Comparison of ENCODE assay signal across 13 cellular contexts in genomic region chr14:94919896-94920295, GRCh38.
DNase-seq lines count a peak whose midpoint lies in the region; ATAC-seq and TF ChIP-seq lines count a peak whose summit lies in the region.
"Had no signal": no experiment of that assay in that cellular context is flagged by ENCODE, and none has a peak within 500 bp of the region (broad histone marks: within the 10 kb centered on the region; RNA-seq: fewer than 3 reads in every experiment).

No MANE protein-coding gene starts in this region.

- peaks cover 8% of the 10 kb centered on the region for H3K27me3 Mint-ChIP-seq in activated T-helper 17 cell treated with anti-CD3 and anti-CD28 coated beads, Interleukin-2, amount 50 U/mL, for 72 hours
- H3K27me3 Mint-ChIP-seq in CD8-positive, alpha-beta T cell (ENCODE audit: low read depth), result peaks cover 11% of the 10 kb centered on the region

- POLR2A ChIA-PET in CD8-positive, alpha-beta T cell (lab: Charles Lee), result no interaction called here

- no peaks in the 10 kb centered on the region for H3K4me1 ChIP-seq in CD8-positive, alpha-beta T cell (ENCODE audit: insufficient read depth, low read length)

- no peaks in the 10 kb centered on the region for H3K36me3 ChIP-seq in CD8-positive, alpha-beta T cell (ENCODE audit: insufficient read depth, low read length)

- no peak for TF ChIP-seq CTCF in coronary artery (IDR thresholded peaks at IDR 0.05)
- no peak for TF ChIP-seq CTCF in CD8-positive, alpha-beta T cell (IDR thresholded peaks at IDR 0.05)

- DNase-seq in coronary artery (ENCODE audit: low spot score) (peak; percentile 43), mesenteric fat pad (ENCODE audit: low spot score) (peak; percentile 39), posterior vena cava (ENCODE audit: low spot score) (peak; percentile 69)
- DNase-seq in CD8-positive, alpha-beta T cell, result no peak
- DNase-seq: C1 segment of cervical spinal cord; Caco-2; CD4-positive, alpha-beta memory T cell; DMS153; DND-41; GOT3; HCEC 1CT had no signal

- H3K4me1 Mint-ChIP-seq in activated T-helper 17 cell treated with anti-CD3 and anti-CD28 coated beads, Interleukin-2, amount 50 U/mL, for 72 hours, result no peaks in the 10 kb centered on the region
- no peaks in the 10 kb centered on the region for H3K4me1 Mint-ChIP-seq in CD8-positive, alpha-beta T cell (ENCODE audit: low read depth)
- H3K4me1 Mint-ChIP-seq: CD4-positive, alpha-beta memory T cell had no signal

- peaks cover 5% of the 10 kb centered on the region for H3K9me3 Mint-ChIP-seq in activated T-helper 17 cell treated with anti-CD3 and anti-CD28 coated beads, Interleukin-2, amount 50 U/mL, for 72 hours
- no peaks in the 10 kb centered on the region for H3K9me3 Mint-ChIP-seq in CD8-positive, alpha-beta T cell

- H3K4me3 ChIP-seq in coronary artery, result no peak overlapping the region
- H3K4me3 ChIP-seq in CD8-positive, alpha-beta T cell (ENCODE audit: low read depth, low read length), result no peak overlapping the region

- no peak overlapping the region for H3K27ac ChIP-seq in coronary artery
- no peak overlapping the region for H3K27ac ChIP-seq in CD8-positive, alpha-beta T cell (ENCODE audit: low read depth, low read length)

- ATAC-seq in activated T-helper 17 cell treated with anti-CD3 and anti-CD28 coated beads, Interleukin-2, amount 50 U/mL, for 72 hours (replicated peaks), result no peak
- no peak for ATAC-seq in HG02885 (IDR thresholded peaks at IDR 0.05; ENCODE audit: poor library complexity, unreplicated experiment)
- no peak for ATAC-seq in CD8-positive, alpha-beta T cell

- CTCF ChIA-PET in CD8-positive, alpha-beta T cell (lab: Charles Lee), result no interaction called here

- H3K27ac Mint-ChIP-seq in activated T-helper 17 cell treated with anti-CD3 and anti-CD28 coated beads, Interleukin-2, amount 50 U/mL, for 72 hours, result no peak overlapping the region
- no peak overlapping the region for H3K27ac Mint-ChIP-seq in CD8-positive, alpha-beta T cell
- H3K27ac Mint-ChIP-seq: CD4-positive, alpha-beta memory T cell had no signal

- no peak overlapping the region for H3K4me3 Mint-ChIP-seq in activated T-helper 17 cell treated with anti-CD3 and anti-CD28 coated beads, Interleukin-2, amount 50 U/mL, for 72 hours
- H3K4me3 Mint-ChIP-seq in CD8-positive, alpha-beta T cell, result no peak overlapping the region
- H3K4me3 Mint-ChIP-seq: CD4-positive, alpha-beta memory T cell had no signal

- intact Hi-C loops in posterior vena cava (cut with DNase I), result no loop called here
- intact Hi-C loops in CD8-positive, alpha-beta T cell (cut with DNase I, micrococcal nuclease), result no loop called here

- no peaks in the 10 kb centered on the region for H3K9me3 ChIP-seq in CD8-positive, alpha-beta T cell (ENCODE audit: low read length)
- H3K9me3 ChIP-seq: Caco-2 had no signal

- H3K27me3 ChIP-seq in CD8-positive, alpha-beta T cell (ENCODE audit: insufficient read depth, low read length), result no peaks in the 10 kb centered on the region

- H3K36me3 Mint-ChIP-seq in activated T-helper 17 cell treated with anti-CD3 and anti-CD28 coated beads, Interleukin-2, amount 50 U/mL, for 72 hours (ENCODE audit: low read depth), result no peaks in the 10 kb centered on the region
- H3K36me3 Mint-ChIP-seq in CD8-positive, alpha-beta T cell, result no peaks in the 10 kb centered on the region
- H3K36me3 Mint-ChIP-seq: CD4-positive, alpha-beta memory T cell had no signal

Comparison
In these comparisons a context has a peak if more than half of its experiments do, and no peak if none do; other contexts are left out.
1. DNase-seq: peak in coronary artery (single experiment), mesenteric fat pad (single experiment) and posterior vena cava (single experiment); none in CD8-positive, alpha-beta T cell (0 of 7).